ENCODE assay signal across 10 cellular contexts in genomic region chr7:51133992-51134391, GRCh38.
"Had no signal": no experiment of that assay in that cellular context is flagged by ENCODE, and none has a peak within 500 bp of the region (broad histone marks: within the 10 kb centered on the region; RNA-seq: fewer than 3 reads in every experiment).

No MANE protein-coding gene starts in this region.

- H3K36me3 ChIP-seq: SJCRH30, tibial nerve had no signal

- H3K9me3 ChIP-seq: body of pancreas, SJCRH30, tibial nerve had no signal

- H3K4me3 ChIP-seq: body of pancreas, SJCRH30, skin epidermis, tibial nerve had no signal

- DNase-seq: activated naive CD4-positive, alpha-beta T cell treated with anti-CD3 and anti-CD28 coated beads, Interleukin-2, amount 50 U/mL, for 16 hours; body of pancreas; cerebellar nuclear complex; left colon; mesendoderm; nephron progenitor cell; SJCRH30 had no signal

- H3K4me1 ChIP-seq: SJCRH30 had no signal

- H3K27me3 ChIP-seq: body of pancreas, tibial nerve had no signal

- ATAC-seq: body of pancreas; left colon; stimulated activated effector memory CD8-positive, alpha-beta T cell treated with anti-CD3 and anti-CD28 coated beads, Interleukin-12 subunit alpha, Interleukin-12 subunit beta, amount 100 ng/mL, for 72 hours had no signal

- H3K27ac ChIP-seq: body of pancreas, SJCRH30 had no signal
